Comparison of ENCODE assay signal across 10 cellular contexts in genomic region chr1:201883786-201884185, GRCh38. TPM values are rescaled to one million over a fixed set of nuclear protein-coding genes. Genes with fewer than 3 reads are reported as not detected.
A peak's percentile ranks its signal among the peaks of the same experiment; 100 is the strongest.
DNase-seq lines count a peak whose midpoint lies in the region; ATAC-seq and TF ChIP-seq lines count a peak whose summit lies in the region.
"Had no signal": no experiment of that assay in that cellular context is flagged by ENCODE, and none has a peak within 500 bp of the region (broad histone marks: within the 10 kb centered on the region; RNA-seq: fewer than 3 reads in every experiment).

No MANE protein-coding gene starts in this region.

- H3K27me3 ChIP-seq in GM23248 (replicated peaks; ENCODE audit: insufficient read depth) (no peaks in the 10 kb centered on the region), esophagus squamous epithelium (peaks cover 0 to 12% (median 0%) of the 10 kb centered on the region in 4 donors), skeletal muscle satellite cell (ENCODE audit: control insufficient read depth, insufficient read depth, low read length) (no peaks in the 10 kb centered on the region)
- H3K27me3 ChIP-seq: brain microvascular endothelial cell had no signal

- TF ChIP-seq CTCF in esophagus squamous epithelium (IDR thresholded peaks at IDR 0.05) = no peak

- H3K4me2 ChIP-seq in GM23248 (ENCODE audit: unreplicated experiment) (peak overlapping the region; percentile 44), skeletal muscle satellite cell (ENCODE audit: low read length) (peak overlapping the region; percentile 48)

- peak overlapping the region; percentile 14; the same call in 1 of the 2 replicates for H3K27ac ChIP-seq in GM23248
- peak overlapping the region in 3 of 4 donors; percentile 70 to 72 (median 71) for H3K27ac ChIP-seq in esophagus squamous epithelium
- H3K27ac ChIP-seq: brain microvascular endothelial cell had no signal

- ATAC-seq in GM18907 (IDR thresholded peaks at IDR 0.05; ENCODE audit: unreplicated experiment) (no peak), GM18502 (IDR thresholded peaks at IDR 0.05; ENCODE audit: poor library complexity, unreplicated experiment) (no peak)

- intact Hi-C loops in esophagus squamous epithelium (cut with DNase I) = no loop called here

- H3K9me3 ChIP-seq in GM23248 (ENCODE audit: low read depth) (no peaks in the 10 kb centered on the region), esophagus squamous epithelium (no peaks in the 10 kb centered on the region), skeletal muscle satellite cell (replicated peaks; ENCODE audit: low read length) (no peaks in the 10 kb centered on the region)

- no peak overlapping the region for H2AFZ ChIP-seq in GM23248

- H3K36me3 ChIP-seq in GM23248 (ENCODE audit: low read depth) (no peaks in the 10 kb centered on the region), esophagus squamous epithelium (no peaks in the 10 kb centered on the region), skeletal muscle satellite cell (ENCODE audit: insufficient read depth, low read length) (peaks cover 4% of the 10 kb centered on the region)
- H3K36me3 ChIP-seq: brain microvascular endothelial cell had no signal

- H3K9ac ChIP-seq in GM23248 = 0 out of 2 replicates have a peak overlapping the region, but pooled peaks have one; percentile 8
- no peak overlapping the region for H3K9ac ChIP-seq in skeletal muscle satellite cell (ENCODE audit: low read depth, low read length)

- no peaks in the 10 kb centered on the region for H4K20me1 ChIP-seq in GM23248 (ENCODE audit: insufficient read depth)

- H3K4me1 ChIP-seq in GM23248 (ENCODE audit: insufficient read depth) = peaks cover 32% of the 10 kb centered on the region
- H3K4me1 ChIP-seq in esophagus squamous epithelium = peaks cover 30 to 56% (median 32%) of the 10 kb centered on the region in 3 donors
- H3K4me1 ChIP-seq in skeletal muscle satellite cell (ENCODE audit: control insufficient read depth, insufficient read depth, low read length) = peaks cover 43% of the 10 kb centered on the region

- 6 to 8% methylated on average over 7 of the region's 7 CpGs for WGBS in GM23248 (ENCODE audit: low coverage in 1 of 2, low lambda C conversion rate in 2 of 2, missing lambda C conversion rate in 2 of 2), 2 experiments
- 13 to 26% methylated on average over 3 to 7 of the region's 7 CpGs for WGBS in esophagus squamous epithelium, 2 donors

- H3F3A ChIP-seq in GM23248 (ENCODE audit: insufficient read depth) = peaks cover 29% of the 10 kb centered on the region

- DNase-seq in GM23248 (peak; percentile 87), RKO (ENCODE audit: low spot score) (peak; percentile 30), esophagus squamous epithelium (lab: John Stamatoyannopoulos, UW) (no peak), COLO829 (ENCODE audit: low spot score) (no peak), NCI-H524 treated with DMSO at 0.1 percent for 48 hours (lab: John Stamatoyannopoulos, UW) (no peak)
- DNase-seq: brain microvascular endothelial cell, T-helper 1 cell had no signal

- H3K79me2 ChIP-seq in GM23248 (ENCODE audit: insufficient read depth) = no peaks in the 10 kb centered on the region

- no peaks in the 10 kb centered on the region for H3K9me2 ChIP-seq in GM23248 (ENCODE audit: insufficient read depth)

- no peak for TF ChIP-seq POLR2A in esophagus squamous epithelium (IDR thresholded peaks at IDR 0.05)

- in situ Hi-C loops in GM23248 (cut with MboI) = loop anchor here (25.0 kb wide), 1 partner anchor 229 kb away; the partner anchor contains the start of gene GPR37L1

- H3K4me3 ChIP-seq in GM23248 (no peak overlapping the region), esophagus squamous epithelium (no peak overlapping the region), skeletal muscle satellite cell (ENCODE audit: low read length) (no peak overlapping the region)

RNA-seq across cellular contexts. Expression of gene SHISA4, which starts 4.9 kb away (rescaled TPM):
- 24.8 and 42.4 TPM in 2 replicates for total RNA-seq in GM23248 (2014; rRNA removed; shearing (Covaris generic))
- 47.9 and 48.0 TPM in 2 replicates for polyA plus RNA-seq in GM23248 (2016; fragmentation: Nextera tagmentation; extraction: Ambion mirVana)
- total RNA-seq in esophagus squamous epithelium = 10 to 100 TPM in 1 of 4 donors, 1 to 10 TPM in 3; 3.3 to 12.3 (median 5.6) TPM
- total RNA-seq in skeletal muscle satellite cell (2012; rRNA removed) = 4.8 and 6.6 TPM in 2 replicates

RNA-seq across cellular contexts. Expression of gene IPO9, which starts 54.8 kb away (rescaled TPM):
- total RNA-seq in GM23248 (2014; rRNA removed; shearing (Covaris generic)) = 17.6 and 18.3 TPM in 2 replicates
- 52.4 and 53.8 TPM in 2 replicates for polyA plus RNA-seq in GM23248 (2016; fragmentation: Nextera tagmentation; extraction: Ambion mirVana)
- 10 to 100 TPM; 10.1 to 17.2 (median 12.3) TPM for total RNA-seq in esophagus squamous epithelium
- 16.2 and 20.1 TPM in 2 replicates for total RNA-seq in skeletal muscle satellite cell (2012; rRNA removed)

Comparison
In these comparisons a context has a peak if more than half of its experiments do, and no peak if none do; other contexts are left out.
1. DNase-seq: peak in GM23248 (single experiment) and RKO (single experiment); none in esophagus squamous epithelium (single experiment), COLO829 (single experiment) and NCI-H524 treated with DMSO at 0.1 percent for 48 hours (single experiment).